In genomic region chr14:103198429-103199140, GRCh38 we compare ENCODE assay signal across 9 cellular contexts.
A peak's percentile ranks its signal among the peaks of the same experiment; 100 is the strongest.
DNase-seq lines count a peak whose midpoint lies in the region; ATAC-seq and TF ChIP-seq lines count a peak whose summit lies in the region.
"Had no signal": no experiment of that assay in that cellular context is flagged by ENCODE, and none has a peak within 500 bp of the region (broad histone marks: within the 10 kb centered on the region; RNA-seq: fewer than 3 reads in every experiment).

No MANE protein-coding gene starts in this region.

- no peaks in the 10 kb centered on the region for H3K4me1 ChIP-seq in tibial artery

- H3K36me3 ChIP-seq in tibial artery, result no peaks in the 10 kb centered on the region

- H3K27ac ChIP-seq in tibial artery, result peak overlapping the region in 1 of 2 donors; percentile 44
- H3K27ac ChIP-seq: HL-60 had no signal

- H3K4me3 ChIP-seq in cardiac fibroblast (replicated peaks in 1 of 2; ENCODE audit: low read depth in 2 of 2, low read length in 2 of 2) (no peak overlapping the region), tibial artery (no peak overlapping the region)

- no peak for ATAC-seq in HG03457 (IDR thresholded peaks at IDR 0.05; ENCODE audit: unreplicated experiment)
- ATAC-seq in GM21737 (IDR thresholded peaks at IDR 0.05; ENCODE audit: unreplicated experiment), result no peak

- intact Hi-C loops in tibial artery (cut with DNase I; ENCODE audit: low total_unique reads), result no loop called here

- DNase-seq in HuH-7 (ENCODE audit: low spot score), result peak; percentile 70
- peak; percentile 76 to 78 for DNase-seq in cardiac fibroblast (ENCODE audit: low read depth in 2 of 2)
- DNase-seq in left kidney (ENCODE audit: low read depth, low spot score), result peak; percentile 90
- peak; percentile 54 to 62 for DNase-seq in tibial artery
- no peak for DNase-seq in DMS153 (lab: John Stamatoyannopoulos, UW)
- DNase-seq in activated T-cell treated with anti-CD3 and anti-CD28 coated beads for 4 hours, result no peak

- peaks cover 0 to 13% of the 10 kb centered on the region in 2 donors for H3K27me3 ChIP-seq in tibial artery

- no peaks in the 10 kb centered on the region for H3K9me3 ChIP-seq in tibial artery

- TF ChIP-seq CTCF in cardiac fibroblast (IDR thresholded peaks at IDR 0.05; ENCODE audit: low read depth, low read length), result no peak
- no peak for TF ChIP-seq CTCF in tibial artery (IDR thresholded peaks at IDR 0.05)

Comparison
In these comparisons a context has a peak if more than half of its experiments do, and no peak if none do; other contexts are left out.
1. DNase-seq: peak in HuH-7 (single experiment), cardiac fibroblast (2 of 2), left kidney (single experiment) and tibial artery (2 of 2); none in DMS153 (single experiment) and activated T-cell treated with anti-CD3 and anti-CD28 coated beads for 4 hours (single experiment).